ENCODE assay signal across 8 cellular contexts in genomic region chr3:58217209-58217811, GRCh38. TPM values are rescaled to one million over a fixed set of nuclear protein-coding genes. Genes with fewer than 3 reads are reported as not detected.
DNase-seq lines count a peak whose midpoint lies in the region; ATAC-seq and TF ChIP-seq lines count a peak whose summit lies in the region.

No MANE protein-coding gene starts in this region.

- no peaks in the 10 kb centered on the region for H3K9me3 ChIP-seq in HUES48 (ENCODE audit: control insufficient read depth, insufficient read depth, low read length)
- no peaks in the 10 kb centered on the region for H3K9me3 ChIP-seq in SJSA1 (replicated peaks)
- H3K9me3 ChIP-seq in trophoblast cell (ENCODE audit: insufficient read depth, low read depth, low read length) = no peaks in the 10 kb centered on the region

- peak; percentile 43 for ATAC-seq in GM18517 (IDR thresholded peaks at IDR 0.05; ENCODE audit: unreplicated experiment)

- H3K4me1 ChIP-seq in HUES48 (ENCODE audit: control insufficient read depth, insufficient read depth, low read length) = peaks cover 4% of the 10 kb centered on the region
- H3K4me1 ChIP-seq in SJSA1 (replicated peaks) = peaks cover 8% of the 10 kb centered on the region
- H3K4me1 ChIP-seq in trophoblast cell (ENCODE audit: control insufficient read depth in 1 of 2, insufficient read depth in 2 of 2, low read length in 2 of 2) = no peaks in the 10 kb centered on the region

- H3K4me1 Mint-ChIP-seq in activated naive CD4-positive, alpha-beta T cell treated with anti-CD3 and anti-CD28 coated beads, Interleukin-2, amount 50 U/mL, for 24 hours = peaks cover 19% of the 10 kb centered on the region

- no peak overlapping the region for H4K8ac ChIP-seq in trophoblast cell (ENCODE audit: low read depth, low read length)

- no peaks in the 10 kb centered on the region for H3K79me1 ChIP-seq in trophoblast cell (ENCODE audit: low read length)

- no peak overlapping the region for H2BK12ac ChIP-seq in trophoblast cell (ENCODE audit: low read length)

- no peak overlapping the region for H3K14ac ChIP-seq in trophoblast cell (ENCODE audit: low read length)

- H3K4me3 Mint-ChIP-seq in activated naive CD4-positive, alpha-beta T cell treated with anti-CD3 and anti-CD28 coated beads, Interleukin-2, amount 50 U/mL, for 24 hours = peak overlapping the region; percentile 38

- no peak overlapping the region for H2BK5ac ChIP-seq in trophoblast cell (ENCODE audit: low read depth, low read length, poor library complexity)

- no peak overlapping the region for H2AFZ ChIP-seq in trophoblast cell (ENCODE audit: insufficient read depth, low read length, poor library complexity)

- H3K9ac ChIP-seq in HUES48 (ENCODE audit: low read depth, low read length) = no peak overlapping the region
- H3K9ac ChIP-seq in trophoblast cell (ENCODE audit: low read length) = no peak overlapping the region

- no peak overlapping the region for H2AK5ac ChIP-seq in trophoblast cell (ENCODE audit: low read length)

- H3K9me3 Mint-ChIP-seq in activated naive CD4-positive, alpha-beta T cell treated with anti-CD3 and anti-CD28 coated beads, Interleukin-2, amount 50 U/mL, for 24 hours = no peaks in the 10 kb centered on the region

- H3K36me3 ChIP-seq in HUES48 (ENCODE audit: control insufficient read depth, insufficient read depth, low read length) (no peaks in the 10 kb centered on the region), SJSA1 (no peaks in the 10 kb centered on the region), trophoblast cell (ENCODE audit: control insufficient read depth in 1 of 2, insufficient read depth in 2 of 2, low read length in 2 of 2) (no peaks in the 10 kb centered on the region)

- H2BK120ac ChIP-seq in trophoblast cell (ENCODE audit: insufficient read depth, low read length, poor library complexity) = no peak overlapping the region

- H4K91ac ChIP-seq in trophoblast cell (ENCODE audit: low read depth, low read length) = no peak overlapping the region

- H3K4me3 ChIP-seq in AG09309 (ENCODE audit: control insufficient read depth, low read depth, low read length) (no peak overlapping the region), HUES48 (ENCODE audit: low read depth, low read length) (0 out of 2 replicates have a peak overlapping the region, but pooled peaks have one; percentile 5), SJSA1 (peak overlapping the region; percentile 8; the same call in 1 of the 2 replicates), trophoblast cell (ENCODE audit: low read depth, low read length) (no peak overlapping the region)

- H3K27ac ChIP-seq in HUES48 (ENCODE audit: low read depth, low read length) (peak overlapping the region; percentile 48), SJSA1 (no peak overlapping the region), trophoblast cell (ENCODE audit: low read depth, low read length) (no peak overlapping the region)

- no peak overlapping the region for H3K27ac Mint-ChIP-seq in activated naive CD4-positive, alpha-beta T cell treated with anti-CD3 and anti-CD28 coated beads, Interleukin-2, amount 50 U/mL, for 24 hours

- H3K27me3 ChIP-seq in HUES48 (ENCODE audit: control insufficient read depth, insufficient read depth, low read length) = no peaks in the 10 kb centered on the region
- H3K27me3 ChIP-seq in SJSA1 (replicated peaks) = no peaks in the 10 kb centered on the region
- H3K27me3 ChIP-seq in trophoblast cell (ENCODE audit: insufficient read depth, low read length) = no peaks in the 10 kb centered on the region

- no peak overlapping the region for H3K4me2 ChIP-seq in trophoblast cell (ENCODE audit: low read length)

- H3K79me2 ChIP-seq in trophoblast cell (ENCODE audit: control insufficient read depth, insufficient read depth, low read length, poor library complexity) = no peaks in the 10 kb centered on the region

- H3K4ac ChIP-seq in trophoblast cell (ENCODE audit: low read depth, low read length) = no peak overlapping the region

- peak; percentile 28 for DNase-seq in AG09309 (ENCODE audit: low read depth)
- peak; percentile 84 to 89 for DNase-seq in SJSA1 (ENCODE audit: low read depth in 1 of 2, low spot score in 2 of 2)
- DNase-seq in glomerular visceral epithelial cell (ENCODE audit: extremely low spot score) = peak; percentile 68
- peak; percentile 38 to 70 for DNase-seq in trophoblast cell
- DNase-seq in NCI-H2107 (lab: John Stamatoyannopoulos, UW) = no peak

- H4K12ac ChIP-seq in trophoblast cell (ENCODE audit: low read depth, low read length) = no peak overlapping the region

- TF ChIP-seq CTCF in AG09309 (IDR thresholded peaks at IDR 0.05; ENCODE audit: control insufficient read depth, insufficient read depth, low read depth, low read length, missing control alignments) = peak; percentile 86

- no CpG with 5 or more reads among the region's 15 CpGs for WGBS in trophoblast cell (ENCODE audit: extremely low coverage, insufficient coverage, insufficient read length)

- peaks cover 1% of the 10 kb centered on the region for H3K27me3 Mint-ChIP-seq in activated naive CD4-positive, alpha-beta T cell treated with anti-CD3 and anti-CD28 coated beads, Interleukin-2, amount 50 U/mL, for 24 hours

- no peak overlapping the region for H3K18ac ChIP-seq in trophoblast cell (ENCODE audit: low read length)

- no peak overlapping the region for H3K23ac ChIP-seq in trophoblast cell (ENCODE audit: low read length)

- no peaks in the 10 kb centered on the region for H3K36me3 Mint-ChIP-seq in activated naive CD4-positive, alpha-beta T cell treated with anti-CD3 and anti-CD28 coated beads, Interleukin-2, amount 50 U/mL, for 24 hours

RNA-seq across cellular contexts. Expression of gene DNASE1L3, which starts 6.5 kb away (rescaled TPM):
- not detected in 2 replicates for total RNA-seq in SJSA1 (2014; rRNA removed; shearing (Covaris generic))
- 1.5 and 1.9 TPM in 2 replicates for polyA plus RNA-seq in trophoblast cell (2013)

RNA-seq across cellular contexts. Expression of gene ABHD6, which starts 20.3 kb away (rescaled TPM):
- 3.9 and 6.8 TPM in 2 replicates for total RNA-seq in SJSA1 (2014; rRNA removed; shearing (Covaris generic))
- 7.5 and 8.2 TPM in 2 replicates for polyA plus RNA-seq in trophoblast cell (2013)

Comparison
In these comparisons a context has a peak if more than half of its experiments do, and no peak if none do; other contexts are left out.
1. H3K4me3 ChIP-seq: peak in HUES48 (single experiment) and SJSA1 (single experiment); none in AG09309 (single experiment) and trophoblast cell (single experiment).